Comparison of ENCODE assay signal across 14 cellular contexts in genomic region chr5:135356522-135357318, GRCh38. TPM values are rescaled to one million over a fixed set of nuclear protein-coding genes. Genes with fewer than 3 reads are reported as not detected.
DNase-seq lines count a peak whose midpoint lies in the region; ATAC-seq, FAIRE-seq and TF ChIP-seq lines count a peak whose summit lies in the region.
"Had no signal": no experiment of that assay in that cellular context is flagged by ENCODE, and none has a peak within 500 bp of the region (broad histone marks: within the 10 kb centered on the region; RNA-seq: fewer than 3 reads in every experiment).

No MANE protein-coding gene starts in this region.

- ATAC-seq in HepG2 (no peak), aorta (ENCODE audit: low FRiP score) (peak; percentile 77), HG02981 (IDR thresholded peaks at IDR 0.05; ENCODE audit: unreplicated experiment) (no peak), HG03135 (IDR thresholded peaks at IDR 0.05; ENCODE audit: unreplicated experiment) (no peak)
- ATAC-seq: GM12878, WTC11 had no signal

- CTCF ChIA-PET in HepG2 (lab: Yijun Ruan, JAX; ENCODE audit: low intra/inter-chr PET ratio, low total read pairs) = no interaction called here

- H3K4me2 ChIP-seq in HepG2 (ENCODE audit: low read depth, low read length) = no peak overlapping the region
- H3K4me2 ChIP-seq: A549 had no signal

- H4K20me1 ChIP-seq in HepG2 (ENCODE audit: insufficient read depth, low read length) = no peaks in the 10 kb centered on the region

- DNase-seq in HepG2 (ENCODE audit: low spot score) (no peak), fibroblast of mammary gland (ENCODE audit: low read depth) (peak; percentile 80), myocyte (ENCODE audit: low read depth) (peak; percentile 72), aorta (peak; percentile 78 to 87), NCI-H2029 (lab: John Stamatoyannopoulos, UW) (no peak)
- DNase-seq: activated naive CD8-positive, alpha-beta T cell treated with anti-CD3 and anti-CD28 coated beads, Interleukin-2, amount 10 ng/mL, durations not matched to agents 7 days and 5 days; NCI-H526 treated with DMSO at 0.1 percent for 48 hours; stimulated activated CD4-positive, alpha-beta T cell treated with anti-CD3 and anti-CD28 coated beads, Interleukin-4, amount 100 ng/mL, for 1 hour had no signal

- no peak for FAIRE-seq in HepG2 (lab: Jason Lieb, UNC)
- FAIRE-seq: A549, GM12878 had no signal

- WGBS in liver = 60% methylated on average over 6 of the region's 6 CpGs
- WGBS in HepG2 (ENCODE audit: low lambda C conversion rate) = 98% methylated on average over 6 of the region's 6 CpGs
- WGBS in aorta, 2 donors = 16 to 31% methylated on average over 6 of the region's 6 CpGs

- no TSS peak for BruUV-seq in HepG2 (replicated peaks; lab: Mats Ljungman, UMichigan)

- no peak for TF ChIP-seq POLR2A in HepG2 (IDR thresholded peaks at IDR 0.05; ENCODE audit: insufficient read depth in 1 of 2, low read depth in 2 of 2, low read length in 2 of 2)

- POLR2A ChIA-PET in HepG2 (lab: Yijun Ruan, JAX) = no interaction called here

- no peaks in the 10 kb centered on the region for H3K9me3 ChIP-seq in liver (ENCODE audit: control insufficient read depth in 4 of 4, low read length in 3 of 4)
- H3K9me3 ChIP-seq in HepG2 (ENCODE audit: low read length) = no peaks in the 10 kb centered on the region
- H3K9me3 ChIP-seq in aorta (ENCODE audit: control insufficient read depth, low read length) = no peaks in the 10 kb centered on the region
- H3K9me3 ChIP-seq: A549 had no signal

- H3K36me3 ChIP-seq in liver (ENCODE audit: control insufficient read depth in 4 of 4, insufficient read depth in 3 of 4, low read depth in 1 of 4, low read length in 3 of 4) (peaks cover 5 to 16% (median 10%) of the 10 kb centered on the region in 4 donors), HepG2 (replicated peaks in 1 of 2; ENCODE audit: control insufficient read depth in 1 of 2, insufficient read depth in 2 of 2, low read length in 2 of 2) (peaks cover 28 to 72% of the 10 kb centered on the region in 2 experiments), aorta (ENCODE audit: control insufficient read depth in 1 of 2, insufficient read depth in 2 of 2, low read length in 1 of 2) (no peaks in the 10 kb centered on the region)

- no peak for TF ChIP-seq EP300 in HepG2 (IDR thresholded peaks at IDR 0.05; ENCODE audit: low read depth in 2 of 2, low read length in 2 of 2)
- TF ChIP-seq EP300 in HepG2 (CRISPR knock-in tag; IDR thresholded peaks at IDR 0.05; ENCODE audit: borderline replicate concordance) = no peak

- H3K4me1 ChIP-seq in liver (ENCODE audit: control insufficient read depth in 4 of 4, insufficient read depth in 4 of 4, low read length in 3 of 4) = no peaks in the 10 kb centered on the region
- H3K4me1 ChIP-seq in HepG2 (ENCODE audit: insufficient read depth, low read length) = no peaks in the 10 kb centered on the region
- H3K4me1 ChIP-seq in aorta (ENCODE audit: control insufficient read depth in 1 of 2, insufficient read depth in 2 of 2, low read length in 2 of 2) = peaks cover 0 to 2% of the 10 kb centered on the region in 2 donors
- H3K4me1 ChIP-seq: A549 had no signal

- TF ChIP-seq RAD21 in liver (IDR thresholded peaks at IDR 0.05) (no peak), HepG2 (CRISPR knock-in tag; IDR thresholded peaks at IDR 0.05) (no peak)

- in situ Hi-C loops in HepG2 (cut with HindIII; ENCODE audit: extremely low pct_ligation_motif_present, low pct_unique_long_range_greater_than_20kb) = no loop called here

- TF ChIP-seq CTCF in liver (IDR thresholded peaks at IDR 0.05; ENCODE audit: low read depth, low read length, missing input control) = no peak
- TF ChIP-seq CTCF in HepG2 (CRISPR knock-in tag; IDR thresholded peaks at IDR 0.05) = no peak
- TF ChIP-seq CTCF in fibroblast of mammary gland (conservative IDR thresholded peaks at IDR 0.05; ENCODE audit: control insufficient read depth, insufficient read depth, low read depth, low read length) = no peak

- H3K9ac ChIP-seq in liver (ENCODE audit: low read depth in 1 of 2, low read length in 2 of 2) (no peak overlapping the region), HepG2 (ENCODE audit: insufficient read depth, low read depth, low read length) (no peak overlapping the region)

- no peak overlapping the region for H2AFZ ChIP-seq in HepG2 (ENCODE audit: low read length)

- no peaks in the 10 kb centered on the region for H3K79me2 ChIP-seq in HepG2 (ENCODE audit: insufficient read depth, low read length)

- no peak overlapping the region for H3K4me3 ChIP-seq in liver (ENCODE audit: low read depth in 1 of 3, low read length in 3 of 3)
- no peak overlapping the region for H3K4me3 ChIP-seq in HepG2 (replicated peaks in 1 of 3; ENCODE audit: insufficient read depth in 1 of 3, low read depth in 2 of 3, low read length in 3 of 3)
- H3K4me3 ChIP-seq in fibroblast of mammary gland (ENCODE audit: control insufficient read depth, low read depth, low read length) = no peak overlapping the region
- no peak overlapping the region for H3K4me3 ChIP-seq in aorta (ENCODE audit: low read length in 2 of 2)
- H3K4me3 ChIP-seq: A549, GM12878 had no signal

- intact Hi-C loops in HepG2 (cut with micrococcal nuclease; ENCODE audit: unreplicated experiment) = no loop called here
- intact Hi-C loops in aorta (cut with DNase I) = no loop called here

- H3K27me3 ChIP-seq in liver (ENCODE audit: control insufficient read depth in 4 of 4, insufficient read depth in 4 of 4, low read length in 3 of 4) = no peaks in the 10 kb centered on the region
- no peaks in the 10 kb centered on the region for H3K27me3 ChIP-seq in HepG2 (ENCODE audit: control insufficient read depth in 1 of 2, insufficient read depth in 2 of 2, low read length in 2 of 2)
- H3K27me3 ChIP-seq in aorta (ENCODE audit: control insufficient read depth in 1 of 2, insufficient read depth in 2 of 2, low read length in 1 of 2) = no peaks in the 10 kb centered on the region

- H3K27ac ChIP-seq in liver (ENCODE audit: low read depth in 1 of 2, low read length in 2 of 2) (no peak overlapping the region), HepG2 (ENCODE audit: extremely low read length, insufficient read depth, low read length) (no peak overlapping the region), aorta (ENCODE audit: low read depth in 1 of 2, low read length in 2 of 2) (no peak overlapping the region)
- H3K27ac ChIP-seq: A549 had no signal

TF ChIP-seq in liver, 16 proteins besides CTCF, POLR2A, EP300 and RAD21:
- TF ChIP-seq RXRA (IDR thresholded peaks at IDR 0.05) (peak in 1 of 2 donors; percentile 40), GABPA (IDR thresholded peaks at IDR 0.05 in 1 of 2, conservative IDR thresholded peaks at IDR 0.05 in 1 of 2) (no peak), NR2F2 (IDR thresholded peaks at IDR 0.05) (peak; percentile 61), SP1 (IDR thresholded peaks at IDR 0.05) (peak; percentile 46)

TF ChIP-seq in HepG2, 621 proteins besides CTCF, POLR2A, EP300 and RAD21:
- TF ChIP-seq NKX3-1 (CRISPR knock-in tag; IDR thresholded peaks at IDR 0.05) (no peak), ZBTB33 (CRISPR knock-in tag; IDR thresholded peaks at IDR 0.05) (no peak)

RNA-seq across cellular contexts. Expression of gene MACROH2A1, which starts 42.3 kb away (rescaled TPM):
- total RNA-seq in liver (100 to 1,000 TPM in 1 of 2 donors, 10 to 100 TPM in 1; 72.6 to 113 TPM), HepG2 (2016; rRNA removed; fragmentation: Illumina TruSeq; extraction: Trizol) (141 and 158 TPM in 2 replicates), myocyte (141 and 165 TPM in 2 replicates), aorta (100 to 1,000 TPM in 1 of 2 donors, 10 to 100 TPM in 1; 99.0 to 113 TPM)
- polyA plus RNA-seq in liver (10 to 100 TPM; 33.7 to 52.9 TPM), HepG2 (2011; rRNA removed) (64.7 and 69.1 TPM in 2 replicates), aorta (100 to 1,000 TPM in 1 of 2 donors, 10 to 100 TPM in 1; 79.6 to 113 TPM)
- total RNA-seq in HepG2 (2016; cell fraction: cytosol; rRNA removed; fragmentation: Illumina TruSeq; extraction: Trizol; ENCODE audit: low read depth) = 34.0 and 36.6 TPM in 2 replicates
- 139 and 158 TPM in 2 replicates for total RNA-seq in HepG2 (2016; cell fraction: insoluble cytoplasmic fraction; rRNA removed; fragmentation: Illumina TruSeq; extraction: Trizol)
- 72.7 and 73.0 TPM in 2 replicates for total RNA-seq in HepG2 (2016; cell fraction: membrane; rRNA removed; fragmentation: Illumina TruSeq; extraction: Trizol)
- total RNA-seq in HepG2 (2016; cell fraction: nucleus; rRNA removed; fragmentation: Illumina TruSeq; extraction: Trizol) = 138 and 155 TPM in 2 replicates
- polyA plus RNA-seq in HepG2 (2011; cell fraction: cytosol; rRNA removed) = 58.5 and 70.5 TPM in 2 replicates
- 131 and 137 TPM in 2 replicates for polyA plus RNA-seq in HepG2 (2011; cell fraction: nucleus; rRNA removed)
- polyA plus RNA-seq in HepG2 (2012) = 67.6 and 67.7 TPM in 2 replicates
- polyA plus RNA-seq in HepG2 (2016; cell fraction: cytosol; fragmentation: Illumina TruSeq; extraction: Trizol; ENCODE audit: low read depth) = 42.2 and 45.6 TPM in 2 replicates
- polyA plus RNA-seq in HepG2 (2016; cell fraction: insoluble cytoplasmic fraction; fragmentation: Illumina TruSeq; extraction: Trizol; ENCODE audit: low read depth) = 188 and 202 TPM in 2 replicates
- polyA plus RNA-seq in HepG2 (2016; cell fraction: membrane; fragmentation: Illumina TruSeq; extraction: Trizol; ENCODE audit: low read depth) = 69.9 and 70.3 TPM in 2 replicates
- polyA plus RNA-seq in HepG2 (2016; cell fraction: nucleus; fragmentation: Illumina TruSeq; extraction: Trizol; ENCODE audit: insufficient read depth, low read depth) = 226 and 231 TPM in 2 replicates
- polyA minus RNA-seq in HepG2 (2011; rRNA and poly(A)+ RNA removed; ENCODE audit: low replicate concordance) = 58.8 and 154 TPM in 2 replicates
- 32.4 and 34.2 TPM in 2 replicates for polyA minus RNA-seq in HepG2 (2011; cell fraction: cytosol; rRNA and poly(A)+ RNA removed)
- polyA minus RNA-seq in HepG2 (2011; cell fraction: nucleus; rRNA and poly(A)+ RNA removed) = 125 and 144 TPM in 2 replicates
- 122 TPM for polyA plus RNA-seq in myocyte (2012)

Comparison
In these comparisons a context has a peak if more than half of its experiments do, and no peak if none do; other contexts are left out.
1. DNase-seq: peak in fibroblast of mammary gland (single experiment), myocyte (single experiment) and aorta (2 of 2); none in HepG2 (single experiment) and NCI-H2029 (single experiment).